In genomic region chr11:130551388-130551787, GRCh38 we compare ENCODE assay signal across 16 cellular contexts.
"Had no signal": no experiment of that assay in that cellular context is flagged by ENCODE, and none has a peak within 500 bp of the region (broad histone marks: within the 10 kb centered on the region; RNA-seq: fewer than 3 reads in every experiment).

No MANE protein-coding gene starts in this region.

- H3K36me3 ChIP-seq: SJSA1, transverse colon had no signal

- H3K27me3 ChIP-seq: SJSA1, transverse colon had no signal

- H3K27ac ChIP-seq: dorsolateral prefrontal cortex, psoas muscle, SJSA1, transverse colon had no signal

- H3K4me3 ChIP-seq: dorsolateral prefrontal cortex, psoas muscle, SJSA1, transverse colon had no signal

- DNase-seq: activated B cell treated with CpG ODN at 0.5 μM for 24 hours; activated CD4-positive, alpha-beta T cell treated with anti-CD3 and anti-CD28 coated beads, Interleukin-2, amount 10 ng/mL, durations not matched to agents 24 days and 14 days; activated CD8-positive, alpha-beta memory T cell treated with anti-CD3 and anti-CD28 coated beads, Interleukin-2, amount 50 U/mL, for 48 hours; activated naive CD4-positive, alpha-beta T cell; activated naive CD8-positive, alpha-beta T cell treated with anti-CD3 and anti-CD28 coated beads, Interleukin-2, amount 10 ng/mL, durations not matched to agents 7 days and 5 days; aorta; dorsolateral prefrontal cortex; endodermal cell; erythroblast; hippocampal formation; psoas muscle; stimulated activated CD4-positive, alpha-beta T cell treated with anti-CD3 and anti-CD28 coated beads, Interleukin-4, amount 100 ng/mL, for 24 hours; stimulated activated naive CD8-positive, alpha-beta T cell treated with anti-CD3 and anti-CD28 coated beads, Interleukin-15, Interleukin-2, amounts not matched to agents 100 U/mL and 50 U/mL, for 24 hours; T-helper 2 cell; transverse colon had no signal

- H3K9me3 ChIP-seq: psoas muscle, SJSA1, transverse colon had no signal

- ATAC-seq: psoas muscle; stimulated activated naive CD8-positive, alpha-beta T cell treated with anti-CD3 and anti-CD28 coated beads, Interleukin-15, Interleukin-2, amounts not matched to agents 100 U/mL and 50 U/mL, for 24 hours had no signal

- H3K4me1 ChIP-seq: transverse colon had no signal
